ENCODE assay signal across 1 cellular context in genomic region chr5:32232441-32233219, GRCh38.
A peak's percentile ranks its signal among the peaks of the same experiment; 100 is the strongest.
TF ChIP-seq lines count a peak whose summit lies in the region.

No MANE protein-coding gene starts in this region.

TF ChIP-seq in HepG2, 621 proteins besides CTCF, POLR2A, EP300 and RAD21 (continued from another document and continues in another):
- TF ChIP-seq ZNF879 (CRISPR knock-in tag; IDR thresholded peaks at IDR 0.05) (no peak), NRL (CRISPR knock-in tag; IDR thresholded peaks at IDR 0.05; ENCODE audit: borderline replicate concordance) (no peak), NR2F2 (IDR thresholded peaks at IDR 0.05; ENCODE audit: borderline replicate concordance, low read depth) (no peak), SKI (IDR thresholded peaks at IDR 0.05; ENCODE audit: partially characterized antibody) (no peak), ZNF333 (CRISPR knock-in tag; IDR thresholded peaks at IDR 0.05; ENCODE audit: borderline replicate concordance) (no peak), SMARCC2 (IDR thresholded peaks at IDR 0.05) (no peak), NFKB2 (CRISPR knock-in tag; IDR thresholded peaks at IDR 0.05; ENCODE audit: borderline replicate concordance) (no peak; the same call in 1 of the 2 replicates), ZNF678 (CRISPR knock-in tag; IDR thresholded peaks at IDR 0.05) (no peak), ZNF761 (CRISPR knock-in tag; conservative IDR thresholded peaks at IDR 0.05) (no peak), ZC3H13 (CRISPR knock-in tag; IDR thresholded peaks at IDR 0.05) (no peak), U2AF2 (IDR thresholded peaks at IDR 0.05; ENCODE audit: low read depth, low read length) (no peak), MIXL1 (CRISPR knock-in tag; IDR thresholded peaks at IDR 0.05) (0 out of 2 replicates have a peak, but pooled peaks have one; percentile 46), CREM (IDR thresholded peaks at IDR 0.05) (no peak), CREM (CRISPR knock-in tag; IDR thresholded peaks at IDR 0.05) (no peak), KMT2A (CRISPR knock-in tag; IDR thresholded peaks at IDR 0.05) (no peak), ZNF235 (CRISPR knock-in tag; IDR thresholded peaks at IDR 0.05; ENCODE audit: borderline replicate concordance) (no peak), ZNF296 (CRISPR knock-in tag; conservative IDR thresholded peaks at IDR 0.05) (no peak), IRF2 (CRISPR knock-in tag; IDR thresholded peaks at IDR 0.05) (no peak), TBX2 (CRISPR knock-in tag; IDR thresholded peaks at IDR 0.05; ENCODE audit: borderline replicate concordance) (peak; percentile 52), KLF13 (CRISPR knock-in tag; IDR thresholded peaks at IDR 0.05) (no peak), JUND (CRISPR knock-in tag; IDR thresholded peaks at IDR 0.05) (no peak), KLF11 (CRISPR knock-in tag; IDR thresholded peaks at IDR 0.05) (no peak), ZSCAN30 (CRISPR knock-in tag; IDR thresholded peaks at IDR 0.05) (no peak), IRX3 (CRISPR knock-in tag; IDR thresholded peaks at IDR 0.05; ENCODE audit: borderline replicate concordance, low read depth) (no peak), ZNF503 (CRISPR knock-in tag; IDR thresholded peaks at IDR 0.05) (no peak), ZNF331 (CRISPR knock-in tag; IDR thresholded peaks at IDR 0.05) (no peak), ZNF619 (CRISPR knock-in tag; IDR thresholded peaks at IDR 0.05) (peak; percentile 33; the same call in 1 of the 2 replicates), RFXANK (CRISPR knock-in tag; IDR thresholded peaks at IDR 0.05) (no peak), ZNF382 (CRISPR knock-in tag; IDR thresholded peaks at IDR 0.05; ENCODE audit: borderline replicate concordance) (no peak), ZNF841 (CRISPR knock-in tag; IDR thresholded peaks at IDR 0.05; ENCODE audit: borderline replicate concordance) (no peak), CBX1 (IDR thresholded peaks at IDR 0.05; ENCODE audit: low read depth) (no peak), BHLHE40 (IDR thresholded peaks at IDR 0.05; ENCODE audit: low read length) (no peak), AFF4 (CRISPR knock-in tag; IDR thresholded peaks at IDR 0.05) (no peak), SP5 (CRISPR knock-in tag; IDR thresholded peaks at IDR 0.05; ENCODE audit: borderline replicate concordance, low read depth) (no peak), ZKSCAN1 (IDR thresholded peaks at IDR 0.05; ENCODE audit: low read length) (no peak), HHEX (CRISPR knock-in tag; IDR thresholded peaks at IDR 0.05) (no peak), ELF3 (CRISPR knock-in tag; IDR thresholded peaks at IDR 0.05) (no peak), ZNF703 (CRISPR knock-in tag; IDR thresholded peaks at IDR 0.05; ENCODE audit: borderline replicate concordance) (no peak), ZFP1 (CRISPR knock-in tag; IDR thresholded peaks at IDR 0.05) (no peak), ZNF224 (CRISPR knock-in tag; IDR thresholded peaks at IDR 0.05) (no peak)
- TF ChIP-seq, protein P1, sequence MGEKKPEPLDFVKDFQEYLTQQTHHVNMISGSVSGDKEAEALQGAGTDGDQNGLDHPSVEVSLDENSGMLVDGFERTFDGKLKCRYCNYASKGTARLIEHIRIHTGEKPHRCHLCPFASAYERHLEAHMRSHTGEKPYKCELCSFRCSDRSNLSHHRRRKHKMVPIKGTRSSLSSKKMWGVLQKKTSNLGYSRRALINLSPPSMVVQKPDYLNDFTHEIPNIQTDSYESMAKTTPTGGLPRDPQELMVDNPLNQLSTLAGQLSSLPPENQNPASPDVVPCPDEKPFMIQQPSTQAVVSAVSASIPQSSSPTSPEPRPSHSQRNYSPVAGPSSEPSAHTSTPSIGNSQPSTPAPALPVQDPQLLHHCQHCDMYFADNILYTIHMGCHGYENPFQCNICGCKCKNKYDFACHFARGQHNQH (CRISPR knock-in tag; IDR thresholded peaks at IDR 0.05) = no peak
- TF ChIP-seq, protein P2, sequence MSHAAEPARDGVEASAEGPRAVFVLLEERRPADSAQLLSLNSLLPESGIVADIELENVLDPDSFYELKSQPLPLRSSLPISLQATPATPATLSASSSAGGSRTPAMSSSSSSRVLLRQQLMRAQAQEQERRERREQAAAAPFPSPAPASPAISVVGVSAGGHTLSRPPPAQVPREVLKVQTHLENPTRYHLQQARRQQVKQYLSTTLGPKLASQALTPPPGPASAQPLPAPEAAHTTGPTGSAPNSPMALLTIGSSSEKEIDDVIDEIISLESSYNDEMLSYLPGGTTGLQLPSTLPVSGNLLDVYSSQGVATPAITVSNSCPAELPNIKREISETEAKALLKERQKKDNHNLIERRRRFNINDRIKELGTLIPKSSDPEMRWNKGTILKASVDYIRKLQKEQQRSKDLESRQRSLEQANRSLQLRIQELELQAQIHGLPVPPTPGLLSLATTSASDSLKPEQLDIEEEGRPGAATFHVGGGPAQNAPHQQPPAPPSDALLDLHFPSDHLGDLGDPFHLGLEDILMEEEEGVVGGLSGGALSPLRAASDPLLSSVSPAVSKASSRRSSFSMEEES (CRISPR knock-in tag; IDR thresholded peaks at IDR 0.05) = no peak
- TF ChIP-seq, protein P3, sequence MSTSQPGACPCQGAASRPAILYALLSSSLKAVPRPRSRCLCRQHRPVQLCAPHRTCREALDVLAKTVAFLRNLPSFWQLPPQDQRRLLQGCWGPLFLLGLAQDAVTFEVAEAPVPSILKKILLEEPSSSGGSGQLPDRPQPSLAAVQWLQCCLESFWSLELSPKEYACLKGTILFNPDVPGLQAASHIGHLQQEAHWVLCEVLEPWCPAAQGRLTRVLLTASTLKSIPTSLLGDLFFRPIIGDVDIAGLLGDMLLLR (CRISPR knock-in tag; IDR thresholded peaks at IDR 0.05) = no peak
- TF ChIP-seq, protein P4, sequence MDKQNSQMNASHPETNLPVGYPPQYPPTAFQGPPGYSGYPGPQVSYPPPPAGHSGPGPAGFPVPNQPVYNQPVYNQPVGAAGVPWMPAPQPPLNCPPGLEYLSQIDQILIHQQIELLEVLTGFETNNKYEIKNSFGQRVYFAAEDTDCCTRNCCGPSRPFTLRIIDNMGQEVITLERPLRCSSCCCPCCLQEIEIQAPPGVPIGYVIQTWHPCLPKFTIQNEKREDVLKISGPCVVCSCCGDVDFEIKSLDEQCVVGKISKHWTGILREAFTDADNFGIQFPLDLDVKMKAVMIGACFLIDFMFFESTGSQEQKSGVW (CRISPR knock-in tag; IDR thresholded peaks at IDR 0.05; ENCODE audit: borderline replicate concordance) = no peak
- TF ChIP-seq, protein P5, sequence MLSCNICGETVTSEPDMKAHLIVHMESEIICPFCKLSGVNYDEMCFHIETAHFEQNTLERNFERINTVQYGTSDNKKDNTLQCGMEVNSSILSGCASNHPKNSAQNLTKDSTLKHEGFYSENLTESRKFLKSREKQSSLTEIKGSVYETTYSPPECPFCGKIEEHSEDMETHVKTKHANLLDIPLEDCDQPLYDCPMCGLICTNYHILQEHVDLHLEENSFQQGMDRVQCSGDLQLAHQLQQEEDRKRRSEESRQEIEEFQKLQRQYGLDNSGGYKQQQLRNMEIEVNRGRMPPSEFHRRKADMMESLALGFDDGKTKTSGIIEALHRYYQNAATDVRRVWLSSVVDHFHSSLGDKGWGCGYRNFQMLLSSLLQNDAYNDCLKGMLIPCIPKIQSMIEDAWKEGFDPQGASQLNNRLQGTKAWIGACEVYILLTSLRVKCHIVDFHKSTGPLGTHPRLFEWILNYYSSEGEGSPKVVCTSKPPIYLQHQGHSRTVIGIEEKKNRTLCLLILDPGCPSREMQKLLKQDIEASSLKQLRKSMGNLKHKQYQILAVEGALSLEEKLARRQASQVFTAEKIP (CRISPR knock-in tag; IDR thresholded peaks at IDR 0.05; ENCODE audit: borderline replicate concordance) = no peak
- TF ChIP-seq, protein P6, sequence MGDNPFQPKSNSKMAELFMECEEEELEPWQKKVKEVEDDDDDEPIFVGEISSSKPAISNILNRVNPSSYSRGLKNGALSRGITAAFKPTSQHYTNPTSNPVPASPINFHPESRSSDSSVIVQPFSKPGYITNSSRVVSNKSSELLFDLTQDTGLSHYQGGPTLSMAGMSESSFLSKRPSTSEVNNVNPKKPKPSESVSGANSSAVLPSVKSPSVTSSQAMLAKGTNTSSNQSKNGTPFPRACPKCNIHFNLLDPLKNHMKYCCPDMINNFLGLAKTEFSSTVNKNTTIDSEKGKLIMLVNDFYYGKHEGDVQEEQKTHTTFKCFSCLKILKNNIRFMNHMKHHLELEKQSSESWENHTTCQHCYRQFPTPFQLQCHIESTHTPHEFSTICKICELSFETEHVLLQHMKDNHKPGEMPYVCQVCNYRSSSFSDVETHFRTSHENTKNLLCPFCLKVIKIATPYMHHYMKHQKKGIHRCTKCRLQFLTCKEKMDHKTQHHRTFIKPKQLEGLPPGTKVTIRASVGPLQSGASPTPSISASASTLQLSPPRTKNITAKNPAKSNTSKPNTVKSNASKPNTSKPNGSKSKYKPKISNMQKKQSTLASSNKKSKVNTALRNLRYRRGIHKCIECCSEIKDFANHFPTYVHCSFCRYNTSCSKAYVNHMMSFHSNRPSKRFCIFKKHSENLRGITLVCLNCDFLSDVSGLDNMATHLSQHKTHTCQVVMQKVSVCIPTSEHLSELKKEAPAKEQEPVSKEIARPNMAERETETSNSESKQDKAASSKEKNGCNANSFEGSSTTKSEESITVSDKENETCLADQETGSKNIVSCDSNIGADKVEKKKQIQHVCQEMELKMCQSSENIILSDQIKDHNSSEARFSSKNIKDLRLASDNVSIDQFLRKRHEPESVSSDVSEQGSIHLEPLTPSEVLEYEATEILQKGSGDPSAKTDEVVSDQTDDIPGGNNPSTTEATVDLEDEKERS (CRISPR knock-in tag; IDR thresholded peaks at IDR 0.05) = no peak
- TF ChIP-seq, protein P7, sequence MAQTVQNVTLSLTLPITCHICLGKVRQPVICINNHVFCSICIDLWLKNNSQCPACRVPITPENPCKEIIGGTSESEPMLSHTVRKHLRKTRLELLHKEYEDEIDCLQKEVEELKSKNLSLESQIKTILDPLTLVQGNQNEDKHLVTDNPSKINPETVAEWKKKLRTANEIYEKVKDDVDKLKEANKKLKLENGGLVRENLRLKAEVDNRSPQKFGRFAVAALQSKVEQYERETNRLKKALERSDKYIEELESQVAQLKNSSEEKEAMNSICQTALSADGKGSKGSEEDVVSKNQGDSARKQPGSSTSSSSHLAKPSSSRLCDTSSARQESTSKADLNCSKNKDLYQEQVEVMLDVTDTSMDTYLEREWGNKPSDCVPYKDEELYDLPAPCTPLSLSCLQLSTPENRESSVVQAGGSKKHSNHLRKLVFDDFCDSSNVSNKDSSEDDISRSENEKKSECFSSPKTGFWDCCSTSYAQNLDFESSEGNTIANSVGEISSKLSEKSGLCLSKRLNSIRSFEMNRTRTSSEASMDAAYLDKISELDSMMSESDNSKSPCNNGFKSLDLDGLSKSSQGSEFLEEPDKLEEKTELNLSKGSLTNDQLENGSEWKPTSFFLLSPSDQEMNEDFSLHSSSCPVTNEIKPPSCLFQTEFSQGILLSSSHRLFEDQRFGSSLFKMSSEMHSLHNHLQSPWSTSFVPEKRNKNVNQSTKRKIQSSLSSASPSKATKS (CRISPR knock-in tag; IDR thresholded peaks at IDR 0.05) = no peak
